Comparison of ENCODE assay signal across 1 cellular context in the genomic region with DNA sequence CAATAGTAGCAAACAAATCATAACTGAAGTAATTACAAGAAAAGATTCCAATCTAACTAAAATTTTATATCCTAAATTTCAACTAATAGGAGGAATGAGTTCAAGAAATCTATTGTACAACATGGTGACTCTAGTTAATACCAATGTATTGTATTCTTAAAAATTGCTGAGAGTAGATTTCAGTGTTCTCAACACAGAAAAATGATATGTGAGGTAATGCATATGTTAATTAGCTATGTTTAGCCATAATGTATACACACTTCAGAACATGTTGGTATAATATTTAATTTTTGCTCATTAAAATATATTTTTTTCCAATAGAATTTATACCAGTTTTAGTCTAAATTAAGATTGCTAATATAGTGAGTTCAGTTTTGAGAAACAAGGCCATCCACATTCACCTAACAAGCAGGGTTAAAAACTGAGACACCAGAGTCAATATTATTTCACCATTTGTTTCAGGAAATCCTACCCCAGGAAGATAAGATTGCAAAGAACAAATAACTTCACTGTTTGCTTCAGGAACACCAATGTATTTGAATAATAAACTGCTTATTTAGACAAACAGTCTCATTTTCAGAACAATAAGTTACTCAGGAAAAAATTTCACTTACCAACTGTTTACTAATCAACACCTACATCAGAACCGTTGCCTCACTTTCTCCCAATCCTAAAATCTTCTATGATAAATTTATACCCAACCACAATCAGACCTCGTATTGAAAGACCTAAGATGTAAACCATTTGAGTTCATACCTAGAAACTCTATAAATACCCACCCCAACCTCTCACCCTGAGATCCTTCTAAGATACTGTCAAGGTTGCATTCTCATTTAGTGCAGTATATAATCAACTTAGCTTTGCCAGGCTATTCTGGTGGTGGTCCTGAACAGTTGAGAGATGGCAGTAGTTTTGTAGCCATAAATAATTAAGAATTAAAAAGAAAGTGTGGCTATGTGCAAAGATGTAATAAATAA.
A peak's percentile ranks its signal among the peaks of the same experiment; 100 is the strongest.
TF ChIP-seq lines count a peak whose summit lies in the region.

No MANE protein-coding gene starts in this region.

TF ChIP-seq in HepG2, 621 proteins besides CTCF, POLR2A, EP300 and RAD21 (continued from another document and continues in another):
- TF ChIP-seq IKZF5 (CRISPR knock-in tag; IDR thresholded peaks at IDR 0.05) (no peak; the same call in 1 of the 2 replicates), HOMEZ (CRISPR knock-in tag; IDR thresholded peaks at IDR 0.05; ENCODE audit: low read depth) (peak; percentile 76; the same call in 1 of the 2 replicates), THRA (CRISPR knock-in tag; IDR thresholded peaks at IDR 0.05; ENCODE audit: borderline replicate concordance) (peak; percentile 83; the same call in 1 of the 2 replicates), MIXL1 (CRISPR knock-in tag; IDR thresholded peaks at IDR 0.05) (peak; percentile 82), KLF6 (CRISPR knock-in tag; IDR thresholded peaks at IDR 0.05) (peak; percentile 60; the same call in 1 of the 2 replicates), MLX (CRISPR knock-in tag; IDR thresholded peaks at IDR 0.05) (0 out of 2 replicates have a peak, but pooled peaks have one; percentile 17), HDAC1 (CRISPR knock-in tag; IDR thresholded peaks at IDR 0.05) (0 out of 2 replicates have a peak, but pooled peaks have one; percentile 44), CREM (IDR thresholded peaks at IDR 0.05) (no peak), CREM (CRISPR knock-in tag; IDR thresholded peaks at IDR 0.05) (no peak), SOX5 (CRISPR knock-in tag; IDR thresholded peaks at IDR 0.05; ENCODE audit: borderline replicate concordance) (peak; percentile 92), HNRNPLL (IDR thresholded peaks at IDR 0.05; ENCODE audit: low read depth, low read length, poor library complexity, severe bottlenecking) (no peak), TCF7 (IDR thresholded peaks at IDR 0.05; ENCODE audit: low read depth) (peak; percentile 48), GATAD1 (CRISPR knock-in tag; IDR thresholded peaks at IDR 0.05) (0 out of 2 replicates have a peak, but pooled peaks have one; percentile 25), SIX1 (CRISPR knock-in tag; IDR thresholded peaks at IDR 0.05; ENCODE audit: borderline replicate concordance) (peak; percentile 94), MIER3 (CRISPR knock-in tag; IDR thresholded peaks at IDR 0.05; ENCODE audit: borderline replicate concordance) (peak; percentile 50; the same call in 1 of the 2 replicates), ZNF431 (CRISPR knock-in tag; IDR thresholded peaks at IDR 0.05; ENCODE audit: borderline replicate concordance, low read depth) (no peak), KMT2B (CRISPR knock-in tag; IDR thresholded peaks at IDR 0.05) (no peak), NCOA2 (CRISPR knock-in tag; IDR thresholded peaks at IDR 0.05) (peak; percentile 88), TAF15 (IDR thresholded peaks at IDR 0.05; ENCODE audit: low read depth, low read length, poor library complexity, severe bottlenecking) (no peak), ZBTB1 (CRISPR knock-in tag; IDR thresholded peaks at IDR 0.05; ENCODE audit: borderline replicate concordance) (no peak), SOX6 (IDR thresholded peaks at IDR 0.05) (no peak), SOX6 (CRISPR knock-in tag; IDR thresholded peaks at IDR 0.05) (peak; percentile 94), ZEB1 (IDR thresholded peaks at IDR 0.05; ENCODE audit: insufficient replicate concordance, low read depth) (no peak), NAIF1 (CRISPR knock-in tag; IDR thresholded peaks at IDR 0.05; ENCODE audit: borderline replicate concordance) (no peak), RERE (CRISPR knock-in tag; IDR thresholded peaks at IDR 0.05; ENCODE audit: low read depth) (peak; percentile 79), THAP7 (CRISPR knock-in tag; IDR thresholded peaks at IDR 0.05) (no peak), ERF (CRISPR knock-in tag; IDR thresholded peaks at IDR 0.05) (0 out of 2 replicates have a peak, but pooled peaks have one; percentile 20), ZSCAN9 (CRISPR knock-in tag; IDR thresholded peaks at IDR 0.05; ENCODE audit: borderline replicate concordance) (peak; percentile 60; the same call in 1 of the 2 replicates), FOXJ3 (CRISPR knock-in tag; IDR thresholded peaks at IDR 0.05; ENCODE audit: borderline replicate concordance) (peak; percentile 80; the same call in 1 of the 2 replicates), ZBTB25 (CRISPR knock-in tag; IDR thresholded peaks at IDR 0.05) (0 out of 2 replicates have a peak, but pooled peaks have one; percentile 60)
- TF ChIP-seq, protein P1, sequence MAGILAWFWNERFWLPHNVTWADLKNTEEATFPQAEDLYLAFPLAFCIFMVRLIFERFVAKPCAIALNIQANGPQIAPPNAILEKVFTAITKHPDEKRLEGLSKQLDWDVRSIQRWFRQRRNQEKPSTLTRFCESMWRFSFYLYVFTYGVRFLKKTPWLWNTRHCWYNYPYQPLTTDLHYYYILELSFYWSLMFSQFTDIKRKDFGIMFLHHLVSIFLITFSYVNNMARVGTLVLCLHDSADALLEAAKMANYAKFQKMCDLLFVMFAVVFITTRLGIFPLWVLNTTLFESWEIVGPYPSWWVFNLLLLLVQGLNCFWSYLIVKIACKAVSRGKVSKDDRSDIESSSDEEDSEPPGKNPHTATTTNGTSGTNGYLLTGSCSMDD (CRISPR knock-in tag; IDR thresholded peaks at IDR 0.05) = no peak
- TF ChIP-seq, protein P2, sequence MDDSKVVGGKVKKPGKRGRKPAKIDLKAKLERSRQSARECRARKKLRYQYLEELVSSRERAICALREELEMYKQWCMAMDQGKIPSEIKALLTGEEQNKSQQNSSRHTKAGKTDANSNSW (CRISPR knock-in tag; IDR thresholded peaks at IDR 0.05; ENCODE audit: borderline replicate concordance) = no peak
- TF ChIP-seq, protein P3, sequence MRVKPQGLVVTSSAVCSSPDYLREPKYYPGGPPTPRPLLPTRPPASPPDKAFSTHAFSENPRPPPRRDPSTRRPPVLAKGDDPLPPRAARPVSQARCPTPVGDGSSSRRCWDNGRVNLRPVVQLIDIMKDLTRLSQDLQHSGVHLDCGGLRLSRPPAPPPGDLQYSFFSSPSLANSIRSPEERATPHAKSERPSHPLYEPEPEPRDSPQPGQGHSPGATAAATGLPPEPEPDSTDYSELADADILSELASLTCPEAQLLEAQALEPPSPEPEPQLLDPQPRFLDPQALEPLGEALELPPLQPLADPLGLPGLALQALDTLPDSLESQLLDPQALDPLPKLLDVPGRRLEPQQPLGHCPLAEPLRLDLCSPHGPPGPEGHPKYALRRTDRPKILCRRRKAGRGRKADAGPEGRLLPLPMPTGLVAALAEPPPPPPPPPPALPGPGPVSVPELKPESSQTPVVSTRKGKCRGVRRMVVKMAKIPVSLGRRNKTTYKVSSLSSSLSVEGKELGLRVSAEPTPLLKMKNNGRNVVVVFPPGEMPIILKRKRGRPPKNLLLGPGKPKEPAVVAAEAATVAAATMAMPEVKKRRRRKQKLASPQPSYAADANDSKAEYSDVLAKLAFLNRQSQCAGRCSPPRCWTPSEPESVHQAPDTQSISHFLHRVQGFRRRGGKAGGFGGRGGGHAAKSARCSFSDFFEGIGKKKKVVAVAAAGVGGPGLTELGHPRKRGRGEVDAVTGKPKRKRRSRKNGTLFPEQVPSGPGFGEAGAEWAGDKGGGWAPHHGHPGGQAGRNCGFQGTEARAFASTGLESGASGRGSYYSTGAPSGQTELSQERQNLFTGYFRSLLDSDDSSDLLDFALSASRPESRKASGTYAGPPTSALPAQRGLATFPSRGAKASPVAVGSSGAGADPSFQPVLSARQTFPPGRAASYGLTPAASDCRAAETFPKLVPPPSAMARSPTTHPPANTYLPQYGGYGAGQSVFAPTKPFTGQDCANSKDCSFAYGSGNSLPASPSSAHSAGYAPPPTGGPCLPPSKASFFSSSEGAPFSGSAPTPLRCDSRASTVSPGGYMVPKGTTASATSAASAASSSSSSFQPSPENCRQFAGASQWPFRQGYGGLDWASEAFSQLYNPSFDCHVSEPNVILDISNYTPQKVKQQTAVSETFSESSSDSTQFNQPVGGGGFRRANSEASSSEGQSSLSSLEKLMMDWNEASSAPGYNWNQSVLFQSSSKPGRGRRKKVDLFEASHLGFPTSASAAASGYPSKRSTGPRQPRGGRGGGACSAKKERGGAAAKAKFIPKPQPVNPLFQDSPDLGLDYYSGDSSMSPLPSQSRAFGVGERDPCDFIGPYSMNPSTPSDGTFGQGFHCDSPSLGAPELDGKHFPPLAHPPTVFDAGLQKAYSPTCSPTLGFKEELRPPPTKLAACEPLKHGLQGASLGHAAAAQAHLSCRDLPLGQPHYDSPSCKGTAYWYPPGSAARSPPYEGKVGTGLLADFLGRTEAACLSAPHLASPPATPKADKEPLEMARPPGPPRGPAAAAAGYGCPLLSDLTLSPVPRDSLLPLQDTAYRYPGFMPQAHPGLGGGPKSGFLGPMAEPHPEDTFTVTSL (CRISPR knock-in tag; IDR thresholded peaks at IDR 0.05; ENCODE audit: borderline replicate concordance) = peak; percentile 93; the same call in 1 of the 2 replicates
